23 cellular contexts compared by ENCODE assay signal in genomic region chr7:75572814-75573213, GRCh38.
DNase-seq lines count a peak whose midpoint lies in the region; ATAC-seq and TF ChIP-seq lines count a peak whose summit lies in the region.
"Had no signal": no experiment of that assay in that cellular context is flagged by ENCODE, and none has a peak within 500 bp of the region (broad histone marks: within the 10 kb centered on the region; RNA-seq: fewer than 3 reads in every experiment).

No MANE protein-coding gene starts in this region.

- no peak for TF ChIP-seq CTCF in dorsolateral prefrontal cortex (IDR thresholded peaks at IDR 0.05 in 54 of 56, conservative IDR thresholded peaks at IDR 0.05 in 2 of 56; ENCODE audit: low read depth in 1 of 56, partially characterized antibody in 56 of 56)

- H3K27ac ChIP-seq in dorsolateral prefrontal cortex (peak overlapping the region; percentile 20 to 92 (median 80)), substantia nigra (ENCODE audit: low read depth, low read length, poor library complexity, severe bottlenecking) (peak overlapping the region; percentile 86)
- H3K27ac ChIP-seq: 22Rv1, RWPE1, SK-N-MC had no signal

- intact Hi-C loops in dorsolateral prefrontal cortex (cut with DNase I): loop anchor here in 1 of 2 donors (5.0 kb wide), 2 partner anchors 69 to 189 kb away; no protein-coding TSS in a partner anchor

- no peaks in the 10 kb centered on the region for H3K9me3 Mint-ChIP-seq in activated naive CD4-positive, alpha-beta T cell treated with anti-CD3 and anti-CD28 coated beads, Interleukin-2, amount 50 U/mL, for 72 hours
- H3K9me3 Mint-ChIP-seq: GM23338, H9 had no signal

- H3K27ac Mint-ChIP-seq in activated naive CD4-positive, alpha-beta T cell treated with anti-CD3 and anti-CD28 coated beads, Interleukin-2, amount 50 U/mL, for 72 hours: no peak overlapping the region
- H3K27ac Mint-ChIP-seq: B cell, GM23338 had no signal

- H3K4me3 ChIP-seq in dorsolateral prefrontal cortex: no peak overlapping the region
- H3K4me3 ChIP-seq: GM23338, MG63, SK-N-MC had no signal

- H3K36me3 Mint-ChIP-seq in activated naive CD4-positive, alpha-beta T cell treated with anti-CD3 and anti-CD28 coated beads, Interleukin-2, amount 50 U/mL, for 72 hours: no peaks in the 10 kb centered on the region

- ATAC-seq in activated naive CD4-positive, alpha-beta T cell treated with anti-CD3 and anti-CD28 coated beads, Interleukin-2, amount 50 U/mL, for 72 hours: no peak
- ATAC-seq: GM23338 had no signal

- DNase-seq in NCI-H2171 treated with DMSO at 0.1 percent for 48 hours (lab: John Stamatoyannopoulos, UW) (peak; percentile 60), NCI-H2171 (lab: John Stamatoyannopoulos, UW) (no peak), NCI-H1694 treated with DMSO at 0.1 percent for 48 hours (lab: John Stamatoyannopoulos, UW) (peak; percentile 74), dorsolateral prefrontal cortex (no peak), substantia nigra (lab: John Stamatoyannopoulos, UW) (peak in 1 of 49 donors; percentile 46), Kasumi-1 (lab: John Stamatoyannopoulos, UW) (no peak), NCI-H146 (lab: John Stamatoyannopoulos, UW) (no peak)
- DNase-seq in activated naive CD4-positive, alpha-beta T cell treated with anti-CD3 and anti-CD28 coated beads, Interleukin-2, amount 50 U/mL, for 72 hours (ENCODE audit: low spot score in 2 of 2): no peak
- DNase-seq: Calu3, H9, KBM-7, MG63, NCI-H1105 treated with DMSO at 0.1 percent for 48 hours, NCI-H2081, NCI-H345, NCI-H510A treated with DMSO at 0.1 percent for 48 hours, NCI-H82, SHP77 treated with DMSO at 0.1 percent for 48 hours had no signal

- no peaks in the 10 kb centered on the region for H3K27me3 ChIP-seq in dorsolateral prefrontal cortex
- H3K27me3 ChIP-seq: MG63 had no signal

Comparison
In these comparisons a context has a peak if more than half of its experiments do, and no peak if none do; other contexts are left out.
1. DNase-seq: peak in NCI-H2171 treated with DMSO at 0.1 percent for 48 hours (single experiment) and NCI-H1694 treated with DMSO at 0.1 percent for 48 hours (single experiment); none in NCI-H2171 (single experiment), dorsolateral prefrontal cortex (0 of 10), activated naive CD4-positive, alpha-beta T cell treated with anti-CD3 and anti-CD28 coated beads, Interleukin-2, amount 50 U/mL, for 72 hours (0 of 2), Kasumi-1 (0 of 2) and NCI-H146 (single experiment).